In the genomic region with DNA sequence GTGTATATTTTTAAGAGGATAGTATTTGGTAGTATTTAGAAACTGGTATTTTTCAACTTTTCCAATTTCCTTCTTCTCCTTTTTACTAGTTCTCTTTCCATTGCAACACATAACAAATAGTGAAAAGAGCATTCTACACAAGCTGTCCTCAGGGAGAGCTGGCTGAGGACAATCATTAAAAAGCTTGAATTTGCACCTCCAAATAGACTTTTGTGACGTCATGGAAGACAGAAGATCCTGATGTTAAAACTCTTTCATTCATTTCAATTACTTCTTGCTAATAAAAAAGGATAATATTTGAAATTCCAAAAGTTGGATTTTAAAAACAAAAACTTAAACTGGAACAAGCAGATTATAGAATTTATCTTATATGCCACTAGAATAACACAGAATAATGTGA, we compare ENCODE assay signal across 3 cellular contexts.
DNase-seq lines count a peak whose midpoint lies in the region; ATAC-seq, FAIRE-seq and TF ChIP-seq lines count a peak whose summit lies in the region.
"Not testable (repeated sequence)": the region's sequence is repeated elsewhere in the genome, so short reads cannot be mapped to it uniquely, and the experiment has no call there.

No MANE protein-coding gene starts in this region.

- not testable (repeated sequence) for TF ChIP-seq EP300 in HepG2 (IDR thresholded peaks at IDR 0.05; ENCODE audit: low read depth in 2 of 2, low read length in 2 of 2); HepG2 (CRISPR knock-in tag; IDR thresholded peaks at IDR 0.05; ENCODE audit: borderline replicate concordance)

- DNase-seq in frontal cortex (ENCODE audit: low spot score in 2 of 2); HepG2 (ENCODE audit: low spot score): not testable (repeated sequence)

- H3K9ac ChIP-seq in HepG2 (ENCODE audit: insufficient read depth, low read depth, low read length): not testable (repeated sequence)

- FAIRE-seq in frontal cortex (lab: Jason Lieb, UNC) (peak; percentile 34), islet of Langerhans (lab: Jason Lieb, UNC) (peak; percentile 49), HepG2 (lab: Jason Lieb, UNC) (peak; percentile 49)

- not testable (repeated sequence) for H3K27me3 ChIP-seq in HepG2 (ENCODE audit: control insufficient read depth in 1 of 2, insufficient read depth in 2 of 2, low read length in 2 of 2)

- CTCF ChIA-PET in HepG2 (lab: Yijun Ruan, JAX; ENCODE audit: low intra/inter-chr PET ratio, low total read pairs): not testable (repeated sequence)

- POLR2A ChIA-PET in HepG2 (lab: Yijun Ruan, JAX): not testable (repeated sequence)

- H4K20me1 ChIP-seq in HepG2 (ENCODE audit: insufficient read depth, low read length): not testable (repeated sequence)

- H3K36me3 ChIP-seq in HepG2 (replicated peaks in 1 of 2; ENCODE audit: control insufficient read depth in 1 of 2, insufficient read depth in 2 of 2, low read length in 2 of 2): not testable (repeated sequence)

- in situ Hi-C loops in HepG2 (cut with HindIII; ENCODE audit: extremely low pct_ligation_motif_present, low pct_unique_long_range_greater_than_20kb): not testable (repeated sequence)

- not testable (repeated sequence) for H3K9me3 ChIP-seq in HepG2 (ENCODE audit: low read length)

- not testable (repeated sequence) for TF ChIP-seq POLR2A in HepG2 (IDR thresholded peaks at IDR 0.05; ENCODE audit: insufficient read depth in 1 of 2, low read depth in 2 of 2, low read length in 2 of 2)

- whole genome bisulfite sequencing in HepG2 (ENCODE audit: low lambda C conversion rate): 0% methylated on average over 1 of the region's 1 CpG

- not testable (repeated sequence) for BruUV-seq in HepG2 (replicated peaks; lab: Mats Ljungman, UMichigan)

- not testable (repeated sequence) for TF ChIP-seq RAD21 in HepG2 (CRISPR knock-in tag; IDR thresholded peaks at IDR 0.05)

- H2AFZ ChIP-seq in HepG2 (ENCODE audit: low read length): not testable (repeated sequence)

- not testable (repeated sequence) for ATAC-seq in HepG2

- H3K4me3 ChIP-seq in HepG2 (replicated peaks in 1 of 3; ENCODE audit: insufficient read depth in 1 of 3, low read depth in 2 of 3, low read length in 3 of 3): not testable (repeated sequence)

- not testable (repeated sequence) for H3K27ac ChIP-seq in HepG2 (ENCODE audit: extremely low read length, insufficient read depth, low read length)

- H3K79me2 ChIP-seq in HepG2 (ENCODE audit: insufficient read depth, low read length): not testable (repeated sequence)

- H3K4me2 ChIP-seq in HepG2 (ENCODE audit: low read depth, low read length): not testable (repeated sequence)

- not testable (repeated sequence) for H3K4me1 ChIP-seq in HepG2 (ENCODE audit: insufficient read depth, low read length)

- intact Hi-C loops in HepG2 (cut with micrococcal nuclease; ENCODE audit: unreplicated experiment): not testable (repeated sequence)

- not testable (repeated sequence) for TF ChIP-seq CTCF in HepG2 (CRISPR knock-in tag; IDR thresholded peaks at IDR 0.05)

TF ChIP-seq in HepG2, 621 proteins besides CTCF, POLR2A, EP300 and RAD21:
- TF ChIP-seq ATF7 (IDR thresholded peaks at IDR 0.05): peak; percentile 59
- not testable (repeated sequence) for TF ChIP-seq ATF7, CREB1 (CRISPR knock-in tag; IDR thresholded peaks at IDR 0.05)
- peak; percentile 89 for TF ChIP-seq CREB1 (IDR thresholded peaks at IDR 0.05)
